8 cellular contexts compared by ENCODE assay signal in genomic region chr20:50192364-50193168, GRCh38. TPM values are rescaled to one million over a fixed set of nuclear protein-coding genes. Genes with fewer than 3 reads are reported as not detected.
DNase-seq lines count a peak whose midpoint lies in the region; ATAC-seq, FAIRE-seq and TF ChIP-seq lines count a peak whose summit lies in the region.

No MANE protein-coding gene starts in this region.

- in situ Hi-C loops in T47D (cut with HindIII; ENCODE audit: low pct_unique_long_range_greater_than_20kb, low sequenced_read_pairs) = no loop called here

- H3K9me3 Mint-ChIP-seq in CD4-positive, CD25-positive, alpha-beta regulatory T cell = peaks cover 0 to 2% (median 0%) of the 10 kb centered on the region in 7 donors

- no peaks in the 10 kb centered on the region for H3K36me3 ChIP-seq in CD4-positive, CD25-positive, alpha-beta regulatory T cell (ENCODE audit: control insufficient read depth, insufficient read depth, low read length)

- FAIRE-seq in H54 (lab: Jason Lieb, UNC) = no peak

- peaks cover 6 to 32% (median 23%) of the 10 kb centered on the region in 4 donors for H3K4me1 Mint-ChIP-seq in CD4-positive, CD25-positive, alpha-beta regulatory T cell

- DNase-seq in CD4-positive, CD25-positive, alpha-beta regulatory T cell = peak; percentile 59 to 86 (median 64)
- DNase-seq in H54 (ENCODE audit: insufficient read length, low spot score) = peak; percentile 76
- DNase-seq in NCI-H2107 (lab: John Stamatoyannopoulos, UW) = peak; percentile 72
- peak; percentile 87 to 96 for DNase-seq in T47D (ENCODE audit: low read depth in 1 of 2, low spot score in 1 of 2)
- DNase-seq in inferior parietal cortex (ENCODE audit: extremely low spot score) = peak; percentile 67
- DNase-seq in stimulated activated CD4-positive, alpha-beta T cell treated with anti-CD3 and anti-CD28 coated beads, Interleukin-12 subunit alpha, Interleukin-12 subunit beta, amount 100 ng/mL, for 4 hours = peak; percentile 77
- no peak for DNase-seq in globus pallidus (ENCODE audit: low spot score)

- peaks cover 4% of the 10 kb centered on the region for H3K27me3 Mint-ChIP-seq in CD4-positive, CD25-positive, alpha-beta regulatory T cell

- H3K4me3 Mint-ChIP-seq in CD4-positive, CD25-positive, alpha-beta regulatory T cell = peak overlapping the region; percentile 96 to 100 (median 98)

- TF ChIP-seq POLR2A in H54 (IDR thresholded peaks at IDR 0.05; ENCODE audit: low read depth, low read length) = peak; percentile 33

- peak overlapping the region; percentile 78 for H3K27ac ChIP-seq in CD4-positive, CD25-positive, alpha-beta regulatory T cell (ENCODE audit: insufficient read depth, low read length, poor library complexity, severe bottlenecking)
- peak overlapping the region; percentile 95 for H3K27ac ChIP-seq in VCaP

- peak; percentile 60 for ATAC-seq in CD4-positive, CD25-positive, alpha-beta regulatory T cell (ENCODE audit: low read depth in 2 of 2)

- peaks cover 25% of the 10 kb centered on the region for H3K4me1 ChIP-seq in CD4-positive, CD25-positive, alpha-beta regulatory T cell (ENCODE audit: control insufficient read depth, insufficient read depth, low read length, poor library complexity, severe bottlenecking)

- no peaks in the 10 kb centered on the region for H3K9me3 ChIP-seq in CD4-positive, CD25-positive, alpha-beta regulatory T cell (ENCODE audit: control insufficient read depth in 2 of 2, low read length in 2 of 2)

- H3K36me3 Mint-ChIP-seq in CD4-positive, CD25-positive, alpha-beta regulatory T cell = peaks cover 3% of the 10 kb centered on the region

- peak overlapping the region; percentile 74 for H3K4me3 ChIP-seq in CD4-positive, CD25-positive, alpha-beta regulatory T cell (ENCODE audit: low read depth, low read length)

- H3K27ac Mint-ChIP-seq in CD4-positive, CD25-positive, alpha-beta regulatory T cell = peak overlapping the region; percentile 87 to 95 (median 92)

- H3K27me3 ChIP-seq in CD4-positive, CD25-positive, alpha-beta regulatory T cell (ENCODE audit: control insufficient read depth, insufficient read depth, low read length) = no peaks in the 10 kb centered on the region

- no peak for TF ChIP-seq CTCF in VCaP (conservative IDR thresholded peaks at IDR 0.05)

RNA-seq across cellular contexts. Expression of gene CEBPB, which starts 1.9 kb away (rescaled TPM):
- 17.3 TPM for total RNA-seq in CD4-positive, CD25-positive, alpha-beta regulatory T cell
- 10 to 100 TPM; 12.3 to 12.9 (median 12.6) TPM for polyA plus RNA-seq in CD4-positive, CD25-positive, alpha-beta regulatory T cell

RNA-seq across cellular contexts. Expression of gene PEDS1, which starts 39.0 kb away (rescaled TPM):
- total RNA-seq in CD4-positive, CD25-positive, alpha-beta regulatory T cell = 26.4 TPM
- polyA plus RNA-seq in CD4-positive, CD25-positive, alpha-beta regulatory T cell = 10 to 100 TPM; 16.8 to 18.3 (median 17.8) TPM
